8 cellular contexts compared by ENCODE assay signal in genomic region chr1:89724369-89725015, GRCh38.
DNase-seq lines count a peak whose midpoint lies in the region; ATAC-seq and TF ChIP-seq lines count a peak whose summit lies in the region.

No MANE protein-coding gene starts in this region.

- DNase-seq in AML-193 (lab: John Stamatoyannopoulos, UW) (peak; percentile 69 to 74), M059J (ENCODE audit: low read depth) (peak; percentile 63), lower lobe of right lung (no peak), transverse colon (peak; percentile 11), NCI-H1417 treated with DMSO at 0.1 percent for 48 hours (lab: John Stamatoyannopoulos, UW) (no peak)

- intact Hi-C loops in lower lobe of right lung (cut with DNase I): no loop called here
- intact Hi-C loops in transverse colon (cut with DNase I; ENCODE audit: low total_unique reads): no loop called here

- ATAC-seq in GM21381 (IDR thresholded peaks at IDR 0.05; ENCODE audit: unreplicated experiment) (peak; percentile 83), lower lobe of right lung (peak; percentile 68 to 79), HG03039 (IDR thresholded peaks at IDR 0.05; ENCODE audit: unreplicated experiment) (no peak)
- ATAC-seq in activated T-helper 17 cell treated with anti-CD3 and anti-CD28 coated beads, Interleukin-2, amount 50 U/mL, for 72 hours (replicated peaks): peak; percentile 89

- no peak for TF ChIP-seq CTCF in lower lobe of right lung (IDR thresholded peaks at IDR 0.05)
- TF ChIP-seq CTCF in transverse colon (IDR thresholded peaks at IDR 0.05): no peak

- H3K4me3 ChIP-seq in lower lobe of right lung (no peak overlapping the region), transverse colon (no peak overlapping the region)

- H3K27me3 Mint-ChIP-seq in activated T-helper 17 cell treated with anti-CD3 and anti-CD28 coated beads, Interleukin-2, amount 50 U/mL, for 72 hours: no peaks in the 10 kb centered on the region

- peaks cover 65% of the 10 kb centered on the region for H3K36me3 Mint-ChIP-seq in activated T-helper 17 cell treated with anti-CD3 and anti-CD28 coated beads, Interleukin-2, amount 50 U/mL, for 72 hours (ENCODE audit: low read depth)

- TF ChIP-seq POLR2A in transverse colon (IDR thresholded peaks at IDR 0.05): no peak

- H3K4me3 Mint-ChIP-seq in activated T-helper 17 cell treated with anti-CD3 and anti-CD28 coated beads, Interleukin-2, amount 50 U/mL, for 72 hours: peak overlapping the region; percentile 73

- H3K9me3 ChIP-seq in lower lobe of right lung (no peaks in the 10 kb centered on the region), transverse colon (no peaks in the 10 kb centered on the region)

- peak overlapping the region; percentile 53 for H3K27ac ChIP-seq in lower lobe of right lung
- H3K27ac ChIP-seq in transverse colon: peak overlapping the region; percentile 27 to 58 (median 45)

- peaks cover 7% of the 10 kb centered on the region for H3K9me3 Mint-ChIP-seq in activated T-helper 17 cell treated with anti-CD3 and anti-CD28 coated beads, Interleukin-2, amount 50 U/mL, for 72 hours

- H3K4me1 Mint-ChIP-seq in activated T-helper 17 cell treated with anti-CD3 and anti-CD28 coated beads, Interleukin-2, amount 50 U/mL, for 72 hours: peaks cover 64% of the 10 kb centered on the region

- TF ChIP-seq EP300 in transverse colon (IDR thresholded peaks at IDR 0.05; ENCODE audit: low read depth): no peak

- no peaks in the 10 kb centered on the region for H3K36me3 ChIP-seq in lower lobe of right lung
- H3K36me3 ChIP-seq in transverse colon: no peaks in the 10 kb centered on the region

- H3K27ac Mint-ChIP-seq in activated T-helper 17 cell treated with anti-CD3 and anti-CD28 coated beads, Interleukin-2, amount 50 U/mL, for 72 hours: peak overlapping the region; percentile 99

- WGBS in transverse colon (ENCODE audit: low coverage in 1 of 2), 2 donors: 68 to 81% methylated on average over 2 to 3 of the region's 3 CpGs

- in situ Hi-C loops in transverse colon (cut with MboI; ENCODE audit: low pct_ligation_motif_present in 1 of 4, low pct_unique_long_range_greater_than_20kb in 1 of 4, low sequenced_read_pairs in 3 of 4): no loop called here

- no peaks in the 10 kb centered on the region for H3K27me3 ChIP-seq in lower lobe of right lung (ENCODE audit: low read depth)
- no peaks in the 10 kb centered on the region for H3K27me3 ChIP-seq in transverse colon

- peaks cover 51% of the 10 kb centered on the region for H3K4me1 ChIP-seq in lower lobe of right lung
- H3K4me1 ChIP-seq in transverse colon: peaks cover 0 to 21% (median 8%) of the 10 kb centered on the region in 4 donors

Comparison
In these comparisons a context has a peak if more than half of its experiments do, and no peak if none do; other contexts are left out.
1. DNase-seq: peak in AML-193 (2 of 2), M059J (single experiment) and transverse colon (single experiment); none in lower lobe of right lung (single experiment) and NCI-H1417 treated with DMSO at 0.1 percent for 48 hours (single experiment).